Comparison of ENCODE assay signal across 9 cellular contexts in the genomic region with DNA sequence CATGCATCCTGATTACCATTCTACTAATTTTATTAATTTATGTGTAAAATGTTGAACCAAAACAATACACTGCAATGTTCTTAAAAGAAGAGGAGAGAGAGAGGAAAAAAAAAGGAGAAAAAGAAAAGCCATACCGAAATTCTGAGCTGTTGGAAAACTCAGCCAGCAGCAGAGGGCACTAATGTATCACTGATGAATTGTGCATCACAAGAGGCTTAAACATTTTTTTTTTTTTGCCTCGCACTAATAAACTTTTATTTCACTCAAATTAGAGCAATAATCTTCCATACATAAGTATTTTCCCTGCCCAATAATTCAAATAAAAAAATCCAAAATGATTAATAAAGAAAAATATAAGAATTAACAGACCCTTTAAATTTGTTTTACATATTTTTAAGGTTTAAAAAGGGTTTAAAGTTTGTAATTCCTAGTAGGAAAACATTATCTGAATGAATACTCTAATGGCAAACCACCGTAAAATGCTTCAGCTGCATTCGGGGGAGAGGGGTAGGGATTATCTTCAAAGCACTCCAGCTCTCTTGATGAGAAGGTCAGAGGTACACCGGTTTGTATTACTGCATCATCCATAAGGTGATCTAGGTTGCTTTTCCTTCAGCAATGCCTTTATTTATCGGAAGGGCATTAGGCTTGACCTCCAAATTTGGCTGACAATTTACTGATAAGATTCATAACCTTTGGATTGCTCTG. TPM values are rescaled to one million over a fixed set of nuclear protein-coding genes. Genes with fewer than 3 reads are reported as not detected.
A peak's percentile ranks its signal among the peaks of the same experiment; 100 is the strongest.
DNase-seq lines count a peak whose midpoint lies in the region; ATAC-seq, FAIRE-seq and TF ChIP-seq lines count a peak whose summit lies in the region.
"Had no signal": no experiment of that assay in that cellular context is flagged by ENCODE, and none has a peak within 500 bp of the region (broad histone marks: within the 10 kb centered on the region; RNA-seq: fewer than 3 reads in every experiment).

No MANE protein-coding gene starts in this region.

- no peak overlapping the region for H3K4me3 ChIP-seq in bronchial epithelial cell (ENCODE audit: low read depth, low read length)

- DNase-seq in NCI-H526 treated with DMSO at 0.1 percent for 48 hours (lab: John Stamatoyannopoulos, UW): peak; percentile 51
- DNase-seq in bronchial epithelial cell (ENCODE audit: low read depth): peak; percentile 65
- peak in 1 of 2 experiments; percentile 53 for DNase-seq in mesothelial cell of epicardium (ENCODE audit: low spot score in 2 of 2, unreplicated experiment in 2 of 2)
- DNase-seq in HuH-7 (ENCODE audit: low spot score): no peak

- TF ChIP-seq CTCF in C4-2B (conservative IDR thresholded peaks at IDR 0.05): peak; percentile 88
- TF ChIP-seq CTCF in GM12872 (IDR thresholded peaks at IDR 0.05; ENCODE audit: insufficient read depth, low read depth, low read length): peak; percentile 47
- TF ChIP-seq CTCF in bronchial epithelial cell (IDR thresholded peaks at IDR 0.05; ENCODE audit: insufficient read depth, low read length, severe bottlenecking): peak; percentile 62
- TF ChIP-seq CTCF in mesothelial cell of epicardium (IDR thresholded peaks at IDR 0.05; ENCODE audit: unreplicated experiment): peak; percentile 77

- no peak overlapping the region for H3K4me3 Mint-ChIP-seq in mesothelial cell of epicardium
- H3K4me3 Mint-ChIP-seq in activated T-helper 17 cell treated with anti-CD3 and anti-CD28 coated beads, Interleukin-2, amount 50 U/mL, for 72 hours: no peak overlapping the region
- H3K4me3 Mint-ChIP-seq: T-cell had no signal

- H3K36me3 ChIP-seq in bronchial epithelial cell (ENCODE audit: control insufficient read depth, insufficient read depth, low read length): no peaks in the 10 kb centered on the region

- no peaks in the 10 kb centered on the region for H3K36me3 Mint-ChIP-seq in mesothelial cell of epicardium
- H3K36me3 Mint-ChIP-seq in activated T-helper 17 cell treated with anti-CD3 and anti-CD28 coated beads, Interleukin-2, amount 50 U/mL, for 72 hours (ENCODE audit: low read depth): no peaks in the 10 kb centered on the region
- H3K36me3 Mint-ChIP-seq: T-cell had no signal

- peaks cover 10% of the 10 kb centered on the region for H3K27me3 Mint-ChIP-seq in mesothelial cell of epicardium (ENCODE audit: low read depth)
- peaks cover 8% of the 10 kb centered on the region for H3K27me3 Mint-ChIP-seq in activated T-helper 17 cell treated with anti-CD3 and anti-CD28 coated beads, Interleukin-2, amount 50 U/mL, for 72 hours

- no peak overlapping the region for H3K27ac ChIP-seq in C4-2B

- H3K27ac Mint-ChIP-seq in mesothelial cell of epicardium: no peak overlapping the region
- no peak overlapping the region for H3K27ac Mint-ChIP-seq in activated T-helper 17 cell treated with anti-CD3 and anti-CD28 coated beads, Interleukin-2, amount 50 U/mL, for 72 hours
- H3K27ac Mint-ChIP-seq: T-cell had no signal

- peaks cover 17% of the 10 kb centered on the region for H3K9me3 Mint-ChIP-seq in mesothelial cell of epicardium
- no peaks in the 10 kb centered on the region for H3K9me3 Mint-ChIP-seq in activated T-helper 17 cell treated with anti-CD3 and anti-CD28 coated beads, Interleukin-2, amount 50 U/mL, for 72 hours
- H3K9me3 Mint-ChIP-seq: T-cell had no signal

- ATAC-seq in GM18517 (IDR thresholded peaks at IDR 0.05; ENCODE audit: unreplicated experiment): no peak
- no peak for ATAC-seq in activated T-helper 17 cell treated with anti-CD3 and anti-CD28 coated beads, Interleukin-2, amount 50 U/mL, for 72 hours (replicated peaks)
- ATAC-seq: T-cell had no signal

- no peaks in the 10 kb centered on the region for H3K27me3 ChIP-seq in bronchial epithelial cell (ENCODE audit: control insufficient read depth, insufficient read depth, low read length)

- no peak for FAIRE-seq in bronchial epithelial cell (lab: Jason Lieb, UNC)

- H3K4me1 Mint-ChIP-seq in mesothelial cell of epicardium: peaks cover 2% of the 10 kb centered on the region
- no peaks in the 10 kb centered on the region for H3K4me1 Mint-ChIP-seq in activated T-helper 17 cell treated with anti-CD3 and anti-CD28 coated beads, Interleukin-2, amount 50 U/mL, for 72 hours
- H3K4me1 Mint-ChIP-seq: T-cell had no signal

RNA-seq across cellular contexts. Expression of gene ATP23, which starts 41.9 kb away (rescaled TPM):
- total RNA-seq in bronchial epithelial cell: 6.6 and 10.8 TPM in 2 replicates
- 4.5 to 5.5 TPM (median 4.8 TPM) in 3 replicates for total RNA-seq in mesothelial cell of epicardium
- total RNA-seq in activated T-helper 17 cell treated with anti-CD3 and anti-CD28 coated beads, Interleukin-2, amount 50 U/mL, for 72 hours: 10 to 100 TPM; 13.5 to 19.4 TPM
